Comparison of ENCODE assay signal across 17 cellular contexts in the genomic region with DNA sequence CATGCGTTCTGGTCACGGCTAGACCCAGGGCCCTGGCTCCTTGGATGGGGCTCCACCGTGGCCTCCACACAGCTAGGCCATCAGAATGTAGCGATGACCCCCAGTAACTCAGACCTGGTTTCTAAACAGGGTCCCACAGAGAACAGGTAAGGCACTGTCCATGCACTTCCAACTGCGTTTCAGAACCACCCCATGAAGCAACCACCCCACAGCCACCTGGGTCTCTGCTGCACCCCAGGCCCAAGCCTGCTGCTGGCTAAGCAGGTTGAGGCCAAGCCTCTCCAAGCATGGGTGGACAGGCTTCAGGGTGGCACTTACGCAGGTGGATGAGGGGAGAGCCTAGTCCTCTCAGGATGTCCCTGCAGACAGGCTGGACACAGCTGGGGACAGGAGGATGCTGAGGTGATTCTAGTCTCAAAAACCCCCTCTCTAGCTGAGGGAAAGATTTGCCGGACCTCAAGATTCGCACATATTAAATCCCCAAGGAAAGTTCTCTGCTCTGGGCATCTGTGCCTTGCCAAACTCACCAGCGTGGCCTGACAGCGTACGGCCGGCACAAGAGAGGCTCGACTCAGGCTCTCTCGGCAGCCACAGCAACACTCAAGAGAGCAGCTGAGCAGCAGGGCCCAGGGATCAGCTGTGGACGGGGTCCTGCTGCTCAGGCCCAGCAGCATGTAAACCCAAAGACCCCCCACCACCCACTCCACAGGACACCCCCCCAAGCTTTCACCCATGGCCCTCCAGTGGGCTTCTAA.
"Had no signal": no experiment of that assay in that cellular context is flagged by ENCODE, and none has a peak within 500 bp of the region (broad histone marks: within the 10 kb centered on the region; RNA-seq: fewer than 3 reads in every experiment).

No MANE protein-coding gene starts in this region.

- H3K27ac Mint-ChIP-seq: activated B cell treated with CpG ODN at 0.5 μM for 24 hours; activated CD4-positive, alpha-beta memory T cell treated with anti-CD3 and anti-CD28 coated beads, Interleukin-2, amount 10 ng/mL, durations not matched to agents 7 days and 5 days; activated naive CD8-positive, alpha-beta T cell treated with anti-CD3 and anti-CD28 coated beads, Interleukin-2, amount 50 U/mL, for 24 hours had no signal

- H3K36me3 ChIP-seq: breast epithelium had no signal

- H3K4me1 ChIP-seq: breast epithelium had no signal

- H3K4me1 Mint-ChIP-seq: activated naive CD8-positive, alpha-beta T cell treated with anti-CD3 and anti-CD28 coated beads, Interleukin-2, amount 50 U/mL, for 24 hours had no signal

- ATAC-seq: stimulated activated naive CD8-positive, alpha-beta T cell treated with anti-CD3 and anti-CD28 coated beads, Interleukin-15, Interleukin-2, amounts not matched to agents 100 U/mL and 50 U/mL, for 24 hours had no signal

- H3K27me3 ChIP-seq: ascending aorta, breast epithelium, heart left ventricle, tibial nerve, vagina had no signal

- H3K9me3 Mint-ChIP-seq: activated B cell treated with CpG ODN at 0.5 μM for 24 hours; activated CD4-positive, alpha-beta memory T cell treated with anti-CD3 and anti-CD28 coated beads, Interleukin-2, amount 10 ng/mL, durations not matched to agents 7 days and 5 days; activated naive CD8-positive, alpha-beta T cell treated with anti-CD3 and anti-CD28 coated beads, Interleukin-2, amount 50 U/mL, for 24 hours; natural killer cell had no signal

- H3K27me3 Mint-ChIP-seq: activated B cell treated with CpG ODN at 0.5 μM for 24 hours; activated CD4-positive, alpha-beta memory T cell treated with anti-CD3 and anti-CD28 coated beads, Interleukin-2, amount 10 ng/mL, durations not matched to agents 7 days and 5 days; activated naive CD8-positive, alpha-beta T cell treated with anti-CD3 and anti-CD28 coated beads, Interleukin-2, amount 50 U/mL, for 24 hours had no signal

- H3K4me3 Mint-ChIP-seq: activated B cell treated with CpG ODN at 0.5 μM for 24 hours; activated CD4-positive, alpha-beta memory T cell treated with anti-CD3 and anti-CD28 coated beads, Interleukin-2, amount 10 ng/mL, durations not matched to agents 7 days and 5 days; activated naive CD8-positive, alpha-beta T cell treated with anti-CD3 and anti-CD28 coated beads, Interleukin-2, amount 50 U/mL, for 24 hours; natural killer cell had no signal

- H3K4me3 ChIP-seq: ascending aorta, breast epithelium, heart left ventricle, tibial nerve, vagina had no signal

- DNase-seq: activated B cell treated with CpG ODN at 0.5 μM for 24 hours; activated CD4-positive, alpha-beta memory T cell treated with anti-CD3 and anti-CD28 coated beads, Interleukin-2, amount 10 ng/mL, durations not matched to agents 7 days and 5 days; activated CD4-positive, alpha-beta T cell treated with anti-CD3 and anti-CD28 coated beads for 4 hours; activated naive CD8-positive, alpha-beta T cell treated with anti-CD3 and anti-CD28 coated beads, Interleukin-2, amount 50 U/mL, for 24 hours; cerebellar nuclear complex; effector CD4-positive, alpha-beta T cell; kidney glomerular epithelial cell; natural killer cell; stimulated activated CD4-positive, alpha-beta T cell treated with anti-CD3 and anti-CD28 coated beads, Interleukin-12 subunit alpha, Interleukin-12 subunit beta, amount 100 ng/mL, for 4 hours; stimulated activated CD4-positive, alpha-beta T cell treated with anti-CD3 and anti-CD28 coated beads, Interleukin-1b, Interleukin-23, amount 100 ng/mL, for 48 hours; stimulated activated naive CD8-positive, alpha-beta T cell treated with anti-CD3 and anti-CD28 coated beads, Interleukin-15, Interleukin-2, amounts not matched to agents 100 U/mL and 50 U/mL, for 24 hours; T-helper 9 cell had no signal

- H3K36me3 Mint-ChIP-seq: natural killer cell had no signal

- H3K27ac ChIP-seq: ascending aorta, breast epithelium, heart left ventricle, tibial nerve, vagina had no signal

- H3K9me3 ChIP-seq: ascending aorta, breast epithelium, heart left ventricle, tibial nerve, vagina had no signal
